8 cellular contexts compared by ENCODE assay signal in genomic region chr2:227325056-227325823, GRCh38. TPM values are rescaled to one million over a fixed set of nuclear protein-coding genes. Genes with fewer than 3 reads are reported as not detected.
A peak's percentile ranks its signal among the peaks of the same experiment; 100 is the strongest.
DNase-seq lines count a peak whose midpoint lies in the region; ATAC-seq and TF ChIP-seq lines count a peak whose summit lies in the region.

A gene with protein sequence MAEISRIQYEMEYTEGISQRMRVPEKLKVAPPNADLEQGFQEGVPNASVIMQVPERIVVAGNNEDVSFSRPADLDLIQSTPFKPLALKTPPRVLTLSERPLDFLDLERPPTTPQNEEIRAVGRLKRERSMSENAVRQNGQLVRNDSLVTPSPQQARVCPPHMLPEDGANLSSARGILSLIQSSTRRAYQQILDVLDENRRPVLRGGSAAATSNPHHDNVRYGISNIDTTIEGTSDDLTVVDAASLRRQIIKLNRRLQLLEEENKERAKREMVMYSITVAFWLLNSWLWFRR (plus strand): TSS chr2:227325251. CDS start chr2:227330666, 5,415 bp downstream.

- ATAC-seq in GM18508 (IDR thresholded peaks at IDR 0.05; ENCODE audit: insufficient read depth, unreplicated experiment), result peak; percentile 92
- peak; percentile 92 for ATAC-seq in HG03025 (IDR thresholded peaks at IDR 0.05; ENCODE audit: low FRiP score, unreplicated experiment)

- 1% methylated on average over 50 of the region's 67 CpGs for WGBS in hepatocyte (ENCODE audit: low lambda C conversion rate, missing lambda C conversion rate)

- peaks cover 24% of the 10 kb centered on the region for H3K4me1 ChIP-seq in hepatocyte (ENCODE audit: insufficient read depth)

- no peaks in the 10 kb centered on the region for H3K9me3 ChIP-seq in hepatocyte (ENCODE audit: low read depth)

- H3K79me2 ChIP-seq in hepatocyte, result peaks cover 64% of the 10 kb centered on the region

- H4K20me1 ChIP-seq in hepatocyte (ENCODE audit: insufficient read depth, poor library complexity, severe bottlenecking), result peaks cover 14% of the 10 kb centered on the region

- peak within 1 kb of the TSS; percentile 99 for H3K27ac ChIP-seq in hepatocyte

- peak within 1 kb of the TSS; percentile 98 for H3K4me3 ChIP-seq in hepatocyte

- H3K4me2 ChIP-seq in hepatocyte, result peak within 1 kb of the TSS; percentile 88

- H3K27me3 ChIP-seq in hepatocyte, result no peaks in the 10 kb centered on the region

- peak; percentile 81 for DNase-seq in NCI-H2029 treated with DMSO at 0.1 percent for 48 hours (lab: John Stamatoyannopoulos, UW)
- DNase-seq in T1000 (lab: John Stamatoyannopoulos, UW), result peak; percentile 81
- peak; percentile 97 for DNase-seq in astrocyte of the hippocampus (ENCODE audit: low read depth, low spot score)
- DNase-seq in hepatocyte (ENCODE audit: low spot score), result peak; percentile 96
- peak; percentile 84 for DNase-seq in renal cortical epithelial cell (ENCODE audit: low read depth)
- no peak for DNase-seq in OCI-M2 (lab: John Stamatoyannopoulos, UW; ENCODE audit: unreplicated experiment)

- peak; percentile 28 for TF ChIP-seq CTCF in hepatocyte (IDR thresholded peaks at IDR 0.05; ENCODE audit: poor library complexity)

- no peaks in the 10 kb centered on the region for H3K9me2 ChIP-seq in hepatocyte (replicated peaks; ENCODE audit: insufficient read depth)

- H3K36me3 ChIP-seq in hepatocyte (replicated peaks; ENCODE audit: insufficient read depth, low read depth), result no peaks in the 10 kb centered on the region

- H2AFZ ChIP-seq in hepatocyte, result peak within 1 kb of the TSS; percentile 100

RNA-seq across cellular contexts. Expression of the gene that starts here (rescaled TPM):
- total RNA-seq in hepatocyte (122 and 125 TPM in 2 replicates), renal cortical epithelial cell (61.3 and 110 TPM in 2 replicates)
- polyA plus RNA-seq in hepatocyte, result 106 and 111 TPM in 2 replicates
